16 cellular contexts compared by ENCODE assay signal in the genomic region with DNA sequence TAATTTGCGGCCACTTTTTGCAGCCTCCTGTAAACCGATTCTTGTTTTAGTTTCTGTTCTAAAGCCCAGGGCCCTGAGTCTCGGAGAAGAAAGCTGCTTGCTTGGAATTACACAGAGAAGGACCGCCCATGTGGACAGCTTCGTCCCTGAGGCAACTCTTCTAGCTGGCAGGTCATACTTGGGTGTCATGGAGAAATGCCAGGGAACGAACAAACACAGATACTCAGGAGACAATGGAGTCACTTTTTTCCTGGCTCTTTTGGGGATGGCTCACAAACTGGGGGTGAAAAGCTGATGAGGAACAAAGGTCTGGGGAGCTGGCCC. TPM values are rescaled to one million over a fixed set of nuclear protein-coding genes. Genes with fewer than 3 reads are reported as not detected.
DNase-seq lines count a peak whose midpoint lies in the region; ATAC-seq, FAIRE-seq and TF ChIP-seq lines count a peak whose summit lies in the region.
"Had no signal": no experiment of that assay in that cellular context is flagged by ENCODE, and none has a peak within 500 bp of the region (broad histone marks: within the 10 kb centered on the region; RNA-seq: fewer than 3 reads in every experiment).

No MANE protein-coding gene starts in this region.

- H3K9me3 ChIP-seq in RWPE2 (ENCODE audit: severe bottlenecking), result no peaks in the 10 kb centered on the region
- H3K9me3 ChIP-seq: gastroesophageal sphincter, HAP-1 had no signal

- H3K36me3 Mint-ChIP-seq in nephron progenitor cell (ENCODE audit: low read depth), result no peaks in the 10 kb centered on the region
- no peaks in the 10 kb centered on the region for H3K36me3 Mint-ChIP-seq in activated T-cell treated with anti-CD3 and anti-CD28 coated beads, Interleukin-2, amount 50 U/mL, for 24 hours (ENCODE audit: low read depth)

- H3K4me3 ChIP-seq in AG10803 (ENCODE audit: low read length) (no peak overlapping the region), RWPE2 (ENCODE audit: severe bottlenecking) (no peak overlapping the region), fibroblast of mammary gland (ENCODE audit: control insufficient read depth, low read depth, low read length) (no peak overlapping the region)
- H3K4me3 ChIP-seq: gastroesophageal sphincter, HAP-1 had no signal

- H3K36me3 ChIP-seq in RWPE2 (ENCODE audit: low read depth), result no peaks in the 10 kb centered on the region
- H3K36me3 ChIP-seq: gastroesophageal sphincter, HAP-1 had no signal

- no peak for FAIRE-seq in GM12891 (lab: Jason Lieb, UNC)
- FAIRE-seq: colon, GM19239 had no signal

- no peaks in the 10 kb centered on the region for H3K4me1 ChIP-seq in RWPE2 (ENCODE audit: insufficient read depth, poor library complexity, severe bottlenecking)
- H3K4me1 ChIP-seq: HAP-1 had no signal

- peaks cover 37% of the 10 kb centered on the region for H3K4me1 Mint-ChIP-seq in nephron progenitor cell
- H3K4me1 Mint-ChIP-seq in activated T-cell treated with anti-CD3 and anti-CD28 coated beads, Interleukin-2, amount 50 U/mL, for 24 hours (ENCODE audit: low read depth), result no peaks in the 10 kb centered on the region
- H3K4me1 Mint-ChIP-seq: activated CD4-positive, alpha-beta T cell treated with anti-CD3 and anti-CD28 coated beads for 36 hours; activated T-helper 17 cell treated with anti-CD3 and anti-CD28 coated beads, Interleukin-2, amount 50 U/mL, for 72 hours had no signal

- H3K27me3 ChIP-seq in RWPE2 (ENCODE audit: insufficient read depth, poor library complexity, severe bottlenecking), result no peaks in the 10 kb centered on the region
- H3K27me3 ChIP-seq: gastroesophageal sphincter had no signal

- H3K4me3 Mint-ChIP-seq in nephron progenitor cell, result no peak overlapping the region
- H3K4me3 Mint-ChIP-seq in activated T-cell treated with anti-CD3 and anti-CD28 coated beads, Interleukin-2, amount 50 U/mL, for 24 hours, result no peak overlapping the region
- H3K4me3 Mint-ChIP-seq: activated CD4-positive, alpha-beta T cell treated with anti-CD3 and anti-CD28 coated beads for 36 hours; activated T-helper 17 cell treated with anti-CD3 and anti-CD28 coated beads, Interleukin-2, amount 50 U/mL, for 72 hours had no signal

- peak; percentile 49 for DNase-seq in AG10803 (ENCODE audit: low read depth)
- DNase-seq in RWPE2 (ENCODE audit: low spot score), result no peak
- peak; percentile 25 for DNase-seq in fibroblast of mammary gland (ENCODE audit: low read depth)
- DNase-seq in nephron progenitor cell, result peak; percentile 29
- DNase-seq in activated T-cell treated with anti-CD3 and anti-CD28 coated beads, Interleukin-2, amount 50 U/mL, for 24 hours, result no peak
- no peak for DNase-seq in NCI-H2029 (lab: John Stamatoyannopoulos, UW)
- no peak for DNase-seq in GM12891 (ENCODE audit: insufficient read length, low spot score)
- DNase-seq: activated CD4-positive, alpha-beta T cell treated with anti-CD3 and anti-CD28 coated beads for 36 hours; left cardiac atrium; NCI-H1436 treated with DMSO at 0.1 percent for 48 hours had no signal

- H3K27ac ChIP-seq in RWPE2 (ENCODE audit: poor library complexity, severe bottlenecking), result no peak overlapping the region
- H3K27ac ChIP-seq: gastroesophageal sphincter had no signal

- TF ChIP-seq CTCF in AG10803 (conservative IDR thresholded peaks at IDR 0.05; ENCODE audit: low read length), result no peak
- TF ChIP-seq CTCF in RWPE2 (IDR thresholded peaks at IDR 0.05; ENCODE audit: poor library complexity, severe bottlenecking), result no peak
- no peak for TF ChIP-seq CTCF in fibroblast of mammary gland (conservative IDR thresholded peaks at IDR 0.05; ENCODE audit: control insufficient read depth, insufficient read depth, low read depth, low read length)
- TF ChIP-seq CTCF in nephron progenitor cell (IDR thresholded peaks at IDR 0.05), result no peak

- no peaks in the 10 kb centered on the region for H3K9me3 Mint-ChIP-seq in nephron progenitor cell
- no peaks in the 10 kb centered on the region for H3K9me3 Mint-ChIP-seq in activated T-cell treated with anti-CD3 and anti-CD28 coated beads, Interleukin-2, amount 50 U/mL, for 24 hours
- H3K9me3 Mint-ChIP-seq: activated T-helper 17 cell treated with anti-CD3 and anti-CD28 coated beads, Interleukin-2, amount 50 U/mL, for 72 hours had no signal

- H3K27me3 Mint-ChIP-seq in nephron progenitor cell (ENCODE audit: low read depth, poor library complexity), result peaks cover 2% of the 10 kb centered on the region
- no peaks in the 10 kb centered on the region for H3K27me3 Mint-ChIP-seq in activated T-cell treated with anti-CD3 and anti-CD28 coated beads, Interleukin-2, amount 50 U/mL, for 24 hours
- H3K27me3 Mint-ChIP-seq: activated CD4-positive, alpha-beta T cell treated with anti-CD3 and anti-CD28 coated beads for 36 hours; activated T-helper 17 cell treated with anti-CD3 and anti-CD28 coated beads, Interleukin-2, amount 50 U/mL, for 72 hours had no signal

- ATAC-seq in RWPE2 (ENCODE audit: low read depth) (peak; percentile 40; the same call in 1 of the 3 replicates), GM18498 (IDR thresholded peaks at IDR 0.05; ENCODE audit: unreplicated experiment) (no peak)
- ATAC-seq: activated CD4-positive, alpha-beta T cell treated with anti-CD3 and anti-CD28 coated beads for 36 hours; activated T-helper 17 cell treated with anti-CD3 and anti-CD28 coated beads, Interleukin-2, amount 50 U/mL, for 72 hours; gastroesophageal sphincter had no signal

- no peak overlapping the region for H3K27ac Mint-ChIP-seq in nephron progenitor cell
- no peak overlapping the region for H3K27ac Mint-ChIP-seq in activated T-cell treated with anti-CD3 and anti-CD28 coated beads, Interleukin-2, amount 50 U/mL, for 24 hours
- H3K27ac Mint-ChIP-seq: activated CD4-positive, alpha-beta T cell treated with anti-CD3 and anti-CD28 coated beads for 36 hours; activated T-helper 17 cell treated with anti-CD3 and anti-CD28 coated beads, Interleukin-2, amount 50 U/mL, for 72 hours had no signal

- TF ChIP-seq POLR2A in GM12891 (IDR thresholded peaks at IDR 0.05; ENCODE audit: low read depth, low read length), result no peak

TF ChIP-seq in GM12891, 5 proteins besides CTCF, POLR2A, EP300 and RAD21:
- TF ChIP-seq TAF1 (IDR thresholded peaks at IDR 0.05; ENCODE audit: low read depth, low read length), result no peak
- no peak for TF ChIP-seq POU2F2 (IDR thresholded peaks at IDR 0.05; ENCODE audit: low read depth, low read length)
- no peak for TF ChIP-seq PAX5 (IDR thresholded peaks at IDR 0.05; ENCODE audit: insufficient read depth, low read length, severe bottlenecking)

RNA-seq across cellular contexts. Expression of gene GCSH, which starts 40.8 kb away (rescaled TPM):
- 15.0 TPM for polyA plus RNA-seq in GM12891 (2012; ENCODE audit: low read depth, missing spikeins)

RNA-seq across cellular contexts. Expression of gene C16orf46, which starts 59.9 kb away (rescaled TPM):
- polyA plus RNA-seq in GM12891 (2012; ENCODE audit: low read depth, missing spikeins), result 0.05 TPM

Comparison
In these comparisons a context has a peak if more than half of its experiments do, and no peak if none do; other contexts are left out.
1. DNase-seq: peak in AG10803 (single experiment), fibroblast of mammary gland (single experiment) and nephron progenitor cell (single experiment); none in RWPE2 (single experiment), activated T-cell treated with anti-CD3 and anti-CD28 coated beads, Interleukin-2, amount 50 U/mL, for 24 hours (single experiment), NCI-H2029 (single experiment) and GM12891 (single experiment).